Comparison of ENCODE assay signal across 10 cellular contexts in the genomic region with DNA sequence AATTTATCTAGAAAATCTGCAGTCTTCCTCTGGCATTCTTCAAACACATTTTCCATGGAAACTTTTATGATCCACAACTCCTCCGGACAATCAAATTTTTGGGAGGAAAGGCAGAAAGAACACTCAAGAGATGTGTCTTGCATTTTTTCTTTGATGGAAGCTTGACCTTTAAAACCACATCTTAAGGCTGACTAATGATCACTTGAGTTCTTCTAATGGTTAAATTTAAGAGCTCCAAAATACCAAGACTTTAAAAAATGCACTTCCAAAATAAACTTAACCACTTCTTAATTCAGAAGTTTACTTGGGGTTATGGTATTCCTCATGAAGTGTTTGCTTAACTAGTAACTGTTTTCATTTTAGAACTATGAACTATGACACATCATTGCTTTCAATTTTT. TPM values are rescaled to one million over a fixed set of nuclear protein-coding genes. Genes with fewer than 3 reads are reported as not detected.
DNase-seq lines count a peak whose midpoint lies in the region; ATAC-seq and TF ChIP-seq lines count a peak whose summit lies in the region.
"Had no signal": no experiment of that assay in that cellular context is flagged by ENCODE, and none has a peak within 500 bp of the region (broad histone marks: within the 10 kb centered on the region; RNA-seq: fewer than 3 reads in every experiment).

No MANE protein-coding gene starts in this region.

- ATAC-seq in left cardiac atrium (no peak), HG02938 (IDR thresholded peaks at IDR 0.05; ENCODE audit: unreplicated experiment) (no peak)

- intact Hi-C loops in ascending aorta (cut with DNase I) (no loop called here), left cardiac atrium (cut with DNase I) (no loop called here)

- in situ Hi-C loops in Caki2 (cut with HindIII; ENCODE audit: low pct_unique_long_range_greater_than_20kb, low sequenced_read_pairs) = no loop called here

- no peaks in the 10 kb centered on the region for H3K4me1 ChIP-seq in ascending aorta

- no peaks in the 10 kb centered on the region for H3K27me3 ChIP-seq in ascending aorta

- H3K27ac ChIP-seq in ascending aorta = no peak overlapping the region

- H3K36me3 ChIP-seq in ascending aorta = no peaks in the 10 kb centered on the region

- peak; percentile 16 for DNase-seq in Caki2 (ENCODE audit: low read depth)
- peak; percentile 33 for DNase-seq in NCI-H226
- DNase-seq in fibroblast of peridontal ligament (ENCODE audit: extremely low read depth) = peak; percentile 80
- peak; percentile 11 for DNase-seq in retinal pigment epithelial cell (ENCODE audit: low read depth)
- no peak for DNase-seq in middle frontal gyrus (ENCODE audit: extremely low spot score, low spot score)
- no peak for DNase-seq in ascending aorta (ENCODE audit: low spot score in 2 of 2)
- DNase-seq in left cardiac atrium = no peak
- DNase-seq: activated CD4-positive, alpha-beta T cell treated with anti-CD3 and anti-CD28 coated beads for 4 hours had no signal

- H3K4me3 ChIP-seq in retinal pigment epithelial cell (ENCODE audit: low read length) (no peak overlapping the region), ascending aorta (no peak overlapping the region)

- TF ChIP-seq CTCF in retinal pigment epithelial cell (conservative IDR thresholded peaks at IDR 0.05; ENCODE audit: low read depth, low read length) = no peak
- TF ChIP-seq CTCF in ascending aorta (IDR thresholded peaks at IDR 0.05) = no peak

- no peaks in the 10 kb centered on the region for H3K9me3 ChIP-seq in ascending aorta

RNA-seq across cellular contexts. Expression of a gene that starts 43.3 kb away (rescaled TPM):
- 2.5 and 8.4 TPM in 2 replicates for total RNA-seq in Caki2 (2014; rRNA removed; shearing (Covaris generic); ENCODE audit: low replicate concordance)
- total RNA-seq in ascending aorta (5.3 TPM), left cardiac atrium (10 to 100 TPM; 52.9 to 57.9 TPM)
- total RNA-seq: activated T-helper 1 cell treated with anti-CD3 and anti-CD28 coated beads, Interleukin-12 subunit alpha, Interleukin-12 subunit beta, Interleukin-2, Interleukin-4 antibody, amounts not matched to agents 30 ng/mL and 10 ng/mL and 1 ng/mL, durations not matched to agents 14 hours and 24 hours and 36 hours had no signal

Comparison
In these comparisons a context has a peak if more than half of its experiments do, and no peak if none do; other contexts are left out.
1. DNase-seq: peak in Caki2 (single experiment), NCI-H226 (single experiment), fibroblast of peridontal ligament (single experiment) and retinal pigment epithelial cell (single experiment); none in middle frontal gyrus (single experiment), ascending aorta (0 of 2) and left cardiac atrium (single experiment).